Comparison of ENCODE assay signal across 8 cellular contexts in genomic region chr20:38726849-38727601, GRCh38. TPM values are rescaled to one million over a fixed set of nuclear protein-coding genes. Genes with fewer than 3 reads are reported as not detected.
A peak's percentile ranks its signal among the peaks of the same experiment; 100 is the strongest.
DNase-seq lines count a peak whose midpoint lies in the region; ATAC-seq and TF ChIP-seq lines count a peak whose summit lies in the region.

No MANE protein-coding gene starts in this region.

- H3K9me3 Mint-ChIP-seq in activated naive CD8-positive, alpha-beta T cell treated with anti-CD3 and anti-CD28 coated beads for 36 hours = peaks cover 7% of the 10 kb centered on the region
- H3K9me3 Mint-ChIP-seq in naive thymus-derived CD8-positive, alpha-beta T cell = peaks cover 0 to 5% (median 0%) of the 10 kb centered on the region in 9 donors

- H3K9me3 ChIP-seq in tibial nerve = no peaks in the 10 kb centered on the region

- H3K4me1 Mint-ChIP-seq in activated naive CD8-positive, alpha-beta T cell treated with anti-CD3 and anti-CD28 coated beads for 36 hours = peaks cover 52% of the 10 kb centered on the region
- peaks cover 42 to 85% (median 74%) of the 10 kb centered on the region in 4 donors for H3K4me1 Mint-ChIP-seq in naive thymus-derived CD8-positive, alpha-beta T cell

- no peak for TF ChIP-seq EP300 in tibial nerve (IDR thresholded peaks at IDR 0.05)

- no peak for TF ChIP-seq POLR2A in tibial nerve (IDR thresholded peaks at IDR 0.05)

- WGBS in tibial nerve, 2 donors = 2 to 4% methylated on average over 41 of the region's 41 CpGs

- no peak for TF ChIP-seq CTCF in tibial nerve (IDR thresholded peaks at IDR 0.05)

- peaks cover 0 to 99% of the 10 kb centered on the region in 2 donors for H3K27me3 ChIP-seq in tibial nerve

- peaks cover 3% of the 10 kb centered on the region for H3K36me3 Mint-ChIP-seq in activated naive CD8-positive, alpha-beta T cell treated with anti-CD3 and anti-CD28 coated beads for 36 hours
- peaks cover 0 to 17% (median 2%) of the 10 kb centered on the region in 3 donors for H3K36me3 Mint-ChIP-seq in naive thymus-derived CD8-positive, alpha-beta T cell

- no peak overlapping the region for H3K4me3 ChIP-seq in tibial nerve

- peaks cover 93% of the 10 kb centered on the region for H3K27me3 Mint-ChIP-seq in activated naive CD8-positive, alpha-beta T cell treated with anti-CD3 and anti-CD28 coated beads for 36 hours
- H3K27me3 Mint-ChIP-seq in naive thymus-derived CD8-positive, alpha-beta T cell = peaks cover 61 to 98% (median 79%) of the 10 kb centered on the region in 5 donors

- POLR2A ChIA-PET in naive thymus-derived CD8-positive, alpha-beta T cell (lab: Charles Lee) = no interaction called here

- ATAC-seq in naive thymus-derived CD8-positive, alpha-beta T cell = peak in 1 of 2 donors; percentile 9
- ATAC-seq in HG02588 (IDR thresholded peaks at IDR 0.05; ENCODE audit: unreplicated experiment) = no peak

- H3K4me3 Mint-ChIP-seq in activated naive CD8-positive, alpha-beta T cell treated with anti-CD3 and anti-CD28 coated beads for 36 hours = no peak overlapping the region
- peak overlapping the region; percentile 0 to 79 (median 61) for H3K4me3 Mint-ChIP-seq in naive thymus-derived CD8-positive, alpha-beta T cell

- no peaks in the 10 kb centered on the region for H3K36me3 ChIP-seq in tibial nerve

- peaks cover 0 to 86% (median 10%) of the 10 kb centered on the region in 4 donors for H3K4me1 ChIP-seq in tibial nerve

- H3K27ac Mint-ChIP-seq in activated naive CD8-positive, alpha-beta T cell treated with anti-CD3 and anti-CD28 coated beads for 36 hours = no peak overlapping the region
- H3K27ac Mint-ChIP-seq in naive thymus-derived CD8-positive, alpha-beta T cell = peak overlapping the region in 5 of 10 donors; percentile 2 to 76 (median 62)

- DNase-seq in EL = peak; percentile 28
- peak; percentile 4 for DNase-seq in NCI-H69 (lab: John Stamatoyannopoulos, UW)
- DNase-seq in activated naive CD8-positive, alpha-beta T cell treated with anti-CD3 and anti-CD28 coated beads for 36 hours = peak; percentile 78
- peak in 8 of 10 donors; percentile 20 to 55 (median 44) for DNase-seq in naive thymus-derived CD8-positive, alpha-beta T cell
- DNase-seq in amniotic stem cell (lab: John Stamatoyannopoulos, UW) = no peak
- DNase-seq in mucosa of gallbladder (ENCODE audit: low spot score) = no peak
- no peak for DNase-seq in tibial nerve (ENCODE audit: low spot score in 2 of 2)

- H3K27ac ChIP-seq in tibial nerve = no peak overlapping the region

RNA-seq across cellular contexts. Expression of gene SLC32A1, which starts 2.7 kb away (rescaled TPM):
- not detected for total RNA-seq in activated naive CD8-positive, alpha-beta T cell treated with anti-CD3 and anti-CD28 coated beads for 36 hours
- not detected for total RNA-seq in naive thymus-derived CD8-positive, alpha-beta T cell
- polyA plus RNA-seq in naive thymus-derived CD8-positive, alpha-beta T cell = not detected
- total RNA-seq in mucosa of gallbladder = not detected
- not detected for total RNA-seq in tibial nerve

RNA-seq across cellular contexts. Expression of gene ACTR5, which starts 21.2 kb away (rescaled TPM):
- total RNA-seq in activated naive CD8-positive, alpha-beta T cell treated with anti-CD3 and anti-CD28 coated beads for 36 hours = 1 to 10 TPM; 7.3 to 7.5 TPM
- 10 to 100 TPM; 20.7 to 21.8 TPM for total RNA-seq in naive thymus-derived CD8-positive, alpha-beta T cell
- 10 to 100 TPM in 2 of 3 donors, 1 to 10 TPM in 1; 8.8 to 10.3 (median 10.2) TPM for polyA plus RNA-seq in naive thymus-derived CD8-positive, alpha-beta T cell
- 6.7 TPM for total RNA-seq in mucosa of gallbladder
- 10 to 100 TPM; 14.7 to 19.0 (median 18.6) TPM for total RNA-seq in tibial nerve

Comparison
In these comparisons a context has a peak if more than half of its experiments do, and no peak if none do; other contexts are left out.
1. DNase-seq: peak in EL (single experiment), NCI-H69 (single experiment), activated naive CD8-positive, alpha-beta T cell treated with anti-CD3 and anti-CD28 coated beads for 36 hours (single experiment) and naive thymus-derived CD8-positive, alpha-beta T cell (8 of 10); none in amniotic stem cell (single experiment), mucosa of gallbladder (single experiment) and tibial nerve (0 of 2).